ENCODE assay signal across 8 cellular contexts in genomic region chr11:68838572-68838964, GRCh38. TPM values are rescaled to one million over a fixed set of nuclear protein-coding genes. Genes with fewer than 3 reads are reported as not detected.
DNase-seq lines count a peak whose midpoint lies in the region; ATAC-seq lines count a peak whose summit lies in the region.

No MANE protein-coding gene starts in this region.

- no peaks in the 10 kb centered on the region for H3K9me3 ChIP-seq in adipocyte (ENCODE audit: control insufficient read depth, low read length)

- intact Hi-C loops in Right ventricle myocardium superior (cut with DNase I), result no loop called here
- intact Hi-C loops in Right ventricle myocardium inferior (cut with DNase I), result loop anchor here (2.0 kb wide), 3 partner anchors 28 to 64 kb away; partner anchors contain the start of genes IGHMBP2 and MRPL21

- H3K9ac ChIP-seq in adipocyte (ENCODE audit: low read length), result peak overlapping the region; percentile 87

- H3K36me3 ChIP-seq in adipocyte (ENCODE audit: control insufficient read depth, insufficient read depth, low read length, severe bottlenecking), result no peaks in the 10 kb centered on the region

- H3K27ac ChIP-seq in layer of hippocampus (ENCODE audit: low read depth, low read length) (peak overlapping the region; percentile 94), substantia nigra (ENCODE audit: low read depth, low read length, poor library complexity, severe bottlenecking) (peak overlapping the region; percentile 63)

- ATAC-seq in Right ventricle myocardium superior (ENCODE audit: poor library complexity), result no peak
- ATAC-seq in Right ventricle myocardium inferior, result no peak
- no peak for ATAC-seq in HG02840 (IDR thresholded peaks at IDR 0.05; ENCODE audit: low FRiP score, unreplicated experiment)
- ATAC-seq in GM18907 (IDR thresholded peaks at IDR 0.05; ENCODE audit: unreplicated experiment), result no peak

- peaks cover 44% of the 10 kb centered on the region for H3K4me1 ChIP-seq in adipocyte (ENCODE audit: control insufficient read depth, insufficient read depth, low read length)

- H3K27me3 ChIP-seq in adipocyte (replicated peaks; ENCODE audit: control insufficient read depth, insufficient read depth, low read length) (peaks cover 2% of the 10 kb centered on the region), layer of hippocampus (ENCODE audit: control insufficient read depth, insufficient read depth, low read length) (peaks cover 2% of the 10 kb centered on the region)

- DNase-seq in Right ventricle myocardium superior, result peak; percentile 53
- DNase-seq in Right ventricle myocardium inferior (ENCODE audit: missing footprints), result no peak
- peak; percentile 34 for DNase-seq in adipocyte (ENCODE audit: low read depth)
- DNase-seq in substantia nigra (lab: John Stamatoyannopoulos, UW), result no peak
- DNase-seq in 8988T, result no peak

- H3K4me3 ChIP-seq in adipocyte (ENCODE audit: low read length), result peak overlapping the region; percentile 82

RNA-seq across cellular contexts. Expression of gene CPT1A, which starts 3.1 kb away (rescaled TPM):
- total RNA-seq in Right ventricle myocardium superior (77.1 TPM), Right ventricle myocardium inferior (83.3 TPM)

Comparison
In these comparisons a context has a peak if more than half of its experiments do, and no peak if none do; other contexts are left out.
1. DNase-seq: peak in Right ventricle myocardium superior (single experiment) and adipocyte (single experiment); none in Right ventricle myocardium inferior (single experiment), substantia nigra (0 of 49) and 8988T (single experiment).